ENCODE assay signal across 11 cellular contexts in genomic region chr6:137871299-137871698, GRCh38. TPM values are rescaled to one million over a fixed set of nuclear protein-coding genes. Genes with fewer than 3 reads are reported as not detected.
A peak's percentile ranks its signal among the peaks of the same experiment; 100 is the strongest.
DNase-seq lines count a peak whose midpoint lies in the region; ATAC-seq, FAIRE-seq and TF ChIP-seq lines count a peak whose summit lies in the region.
"Had no signal": no experiment of that assay in that cellular context is flagged by ENCODE, and none has a peak within 500 bp of the region (broad histone marks: within the 10 kb centered on the region; RNA-seq: fewer than 3 reads in every experiment).

No MANE protein-coding gene starts in this region.

- peaks cover 69% of the 10 kb centered on the region for H3K79me2 ChIP-seq in keratinocyte (ENCODE audit: control insufficient read depth, insufficient read depth, low read length)

- H3K9me3 ChIP-seq in keratinocyte (ENCODE audit: control insufficient read depth, low read depth, low read length) (no peaks in the 10 kb centered on the region), subcutaneous abdominal adipose tissue (ENCODE audit: control insufficient read depth in 5 of 5, low read length in 5 of 5) (no peaks in the 10 kb centered on the region)

- H3K27ac ChIP-seq in keratinocyte (ENCODE audit: control insufficient read depth, insufficient read depth, low read length) (peak overlapping the region; percentile 90), subcutaneous abdominal adipose tissue (ENCODE audit: low read depth, low read length) (peak overlapping the region; percentile 94)

- H3K4me3 ChIP-seq in keratinocyte (ENCODE audit: control insufficient read depth in 2 of 3, extremely low read depth in 1 of 3, insufficient read depth in 2 of 3, low read depth in 1 of 3, low read length in 3 of 3) (peak overlapping the region; percentile 76 to 89 (median 84)), subcutaneous abdominal adipose tissue (ENCODE audit: low read depth in 1 of 5, low read length in 5 of 5) (peak overlapping the region; percentile 31 to 99 (median 94))

- peaks cover 66% of the 10 kb centered on the region for H3K36me3 Mint-ChIP-seq in activated CD4-positive, alpha-beta T cell treated with anti-CD3 and anti-CD28 coated beads, Interleukin-2, amount 10 ng/mL, durations not matched to agents 7 days and 5 days (ENCODE audit: low read depth)
- H3K36me3 Mint-ChIP-seq in activated naive CD4-positive, alpha-beta T cell treated with anti-CD3 and anti-CD28 coated beads, Interleukin-2, amount 50 U/mL, for 72 hours, result peaks cover 81 to 92% of the 10 kb centered on the region in 2 donors

- H3K9me3 Mint-ChIP-seq in activated CD4-positive, alpha-beta T cell treated with anti-CD3 and anti-CD28 coated beads, Interleukin-2, amount 10 ng/mL, durations not matched to agents 7 days and 5 days, result no peaks in the 10 kb centered on the region
- no peaks in the 10 kb centered on the region for H3K9me3 Mint-ChIP-seq in activated naive CD4-positive, alpha-beta T cell treated with anti-CD3 and anti-CD28 coated beads, Interleukin-2, amount 50 U/mL, for 72 hours

- TF ChIP-seq CTCF in keratinocyte (optimal IDR thresholded peaks at IDR 0.05 in 1 of 3, IDR thresholded peaks at IDR 0.05 in 1 of 3, conservative IDR thresholded peaks at IDR 0.05 in 1 of 3; ENCODE audit: extremely low read depth in 1 of 3, insufficient read depth in 2 of 3, low read length in 3 of 3), result no peak

- peak overlapping the region; percentile 91 for H3K4me3 Mint-ChIP-seq in activated CD4-positive, alpha-beta T cell treated with anti-CD3 and anti-CD28 coated beads, Interleukin-2, amount 10 ng/mL, durations not matched to agents 7 days and 5 days

- no peaks in the 10 kb centered on the region for H3K9me1 ChIP-seq in keratinocyte (ENCODE audit: control insufficient read depth, extremely low read depth, insufficient read depth, low read length)

- H3K4me2 ChIP-seq in keratinocyte (ENCODE audit: control insufficient read depth, extremely low read depth, insufficient read depth, low read depth, low read length), result peak overlapping the region; percentile 95

- peaks cover 81% of the 10 kb centered on the region for H3K4me1 Mint-ChIP-seq in activated CD4-positive, alpha-beta T cell treated with anti-CD3 and anti-CD28 coated beads, Interleukin-2, amount 10 ng/mL, durations not matched to agents 7 days and 5 days

- dilution Hi-C loops in keratinocyte (cut with MboI; ENCODE audit: extremely low pct_ligation_motif_present, low sequenced_read_pairs), result no loop called here

- no peak for ATAC-seq in activated naive CD4-positive, alpha-beta T cell treated with anti-CD3 and anti-CD28 coated beads, Interleukin-2, amount 50 U/mL, for 72 hours

- H4K20me1 ChIP-seq in keratinocyte (ENCODE audit: control insufficient read depth, extremely low read depth, insufficient read depth, low read length), result peaks cover 3% of the 10 kb centered on the region

- CTCF ChIA-PET in activated CD4-positive, alpha-beta T cell treated with anti-CD3 and anti-CD28 coated beads, Interleukin-2, amount 10 ng/mL, durations not matched to agents 7 days and 5 days (lab: Charles Lee), result interaction anchor here (0.8 to 5.2 kb wide), 23 partner anchors 10 to 174 kb away, joined by 3 to 68 read pairs (median 5); no protein-coding TSS in a partner anchor

- H3K27me3 Mint-ChIP-seq in activated CD4-positive, alpha-beta T cell treated with anti-CD3 and anti-CD28 coated beads, Interleukin-2, amount 10 ng/mL, durations not matched to agents 7 days and 5 days, result no peaks in the 10 kb centered on the region

- peaks cover 25 to 33% of the 10 kb centered on the region in 2 experiments for H3K36me3 ChIP-seq in keratinocyte (ENCODE audit: control insufficient read depth in 2 of 2, extremely low read depth in 1 of 2, insufficient read depth in 2 of 2, low read length in 2 of 2)
- H3K36me3 ChIP-seq in subcutaneous abdominal adipose tissue (ENCODE audit: control insufficient read depth in 5 of 5, insufficient read depth in 5 of 5, low read length in 5 of 5), result peaks cover 15 to 24% (median 22%) of the 10 kb centered on the region in 5 donors

- no peak overlapping the region for H2AFZ ChIP-seq in keratinocyte (ENCODE audit: control insufficient read depth, low read length)

- peak; percentile 22 for DNase-seq in activated CD4-positive, alpha-beta T cell treated with anti-CD3 and anti-CD28 coated beads, Interleukin-2, amount 10 ng/mL, durations not matched to agents 7 days and 5 days
- DNase-seq in activated CD4-positive, alpha-beta T cell treated with anti-CD3 and anti-CD28 coated beads, Interleukin-2, amount 50 U/mL, for 4 hours, result no peak
- DNase-seq in activated naive CD4-positive, alpha-beta T cell treated with anti-CD3 and anti-CD28 coated beads, Interleukin-2, amount 50 U/mL, for 72 hours (ENCODE audit: low spot score in 2 of 2), result no peak
- DNase-seq in keratinocyte (ENCODE audit: low read depth, low spot score), result no peak
- no peak for DNase-seq in cerebellar cortex (ENCODE audit: low spot score)
- DNase-seq in T-helper 9 cell, result no peak
- DNase-seq in NCI-H748 treated with DMSO at 0.1 percent for 48 hours (lab: John Stamatoyannopoulos, UW), result no peak
- DNase-seq: NCI-H526 had no signal

- no peak for FAIRE-seq in keratinocyte (lab: Jason Lieb, UNC)
- FAIRE-seq: A204.1, TTC549 had no signal

- no peaks in the 10 kb centered on the region for H3K27me3 ChIP-seq in keratinocyte (ENCODE audit: control insufficient read depth, extremely low read depth, insufficient read depth, low read length)
- H3K27me3 ChIP-seq in subcutaneous abdominal adipose tissue (ENCODE audit: control insufficient read depth in 5 of 5, insufficient read depth in 4 of 5, low read length in 5 of 5), result no peaks in the 10 kb centered on the region

- H3K9ac ChIP-seq in keratinocyte (ENCODE audit: control insufficient read depth, extremely low read depth, insufficient read depth, low read length) (peak overlapping the region; percentile 96), subcutaneous abdominal adipose tissue (ENCODE audit: low read length in 5 of 5) (peak overlapping the region in 3 of 5 donors; percentile 14 to 33 (median 21))

- H3K4me1 ChIP-seq in keratinocyte (ENCODE audit: control insufficient read depth, extremely low read depth, insufficient read depth, low read length), result peaks cover 49% of the 10 kb centered on the region
- H3K4me1 ChIP-seq in subcutaneous abdominal adipose tissue (ENCODE audit: control insufficient read depth in 5 of 5, insufficient read depth in 5 of 5, low read length in 5 of 5), result peaks cover 3 to 78% (median 68%) of the 10 kb centered on the region in 5 donors

- POLR2A ChIA-PET in activated CD4-positive, alpha-beta T cell treated with anti-CD3 and anti-CD28 coated beads, Interleukin-2, amount 10 ng/mL, durations not matched to agents 7 days and 5 days (lab: Charles Lee), result interaction anchor here (1.2 kb wide), 1 partner anchor 11 kb away, joined by 5 read pairs; no protein-coding TSS in a partner anchor

- peak overlapping the region; percentile 98 for H3K27ac Mint-ChIP-seq in activated CD4-positive, alpha-beta T cell treated with anti-CD3 and anti-CD28 coated beads, Interleukin-2, amount 10 ng/mL, durations not matched to agents 7 days and 5 days
- H3K27ac Mint-ChIP-seq in activated naive CD4-positive, alpha-beta T cell treated with anti-CD3 and anti-CD28 coated beads, Interleukin-2, amount 50 U/mL, for 72 hours, result peak overlapping the region; percentile 90 to 98

RNA-seq across cellular contexts. Expression of gene TNFAIP3, which starts 4.2 kb away (rescaled TPM):
- total RNA-seq in activated CD4-positive, alpha-beta T cell treated with anti-CD3 and anti-CD28 coated beads, Interleukin-2, amount 10 ng/mL, durations not matched to agents 7 days and 5 days, result 10 to 100 TPM; 41.8 to 43.9 TPM
- total RNA-seq in activated naive CD4-positive, alpha-beta T cell treated with anti-CD3 and anti-CD28 coated beads, Interleukin-2, amount 50 U/mL, for 72 hours, result 100 to 1,000 TPM; 217 to 268 TPM
- 73.3 to 141 TPM (median 109 TPM) in 3 replicates for polyA plus RNA-seq in keratinocyte
- polyA plus RNA-seq in keratinocyte (2011; ENCODE audit: low read depth), result 142 TPM
- polyA plus RNA-seq in keratinocyte (2011; cell fraction: cytosol; rRNA removed), result 44.6 and 69.6 TPM in 2 replicates
- 452 and 544 TPM in 2 replicates for polyA plus RNA-seq in keratinocyte (2011; cell fraction: nucleus; rRNA removed)
- 40.8 and 90.7 TPM in 2 replicates for polyA plus RNA-seq in keratinocyte (2012; ENCODE audit: low replicate concordance)
- polyA minus RNA-seq in keratinocyte, result 81.8 to 113 TPM (median 110 TPM) in 3 replicates
- polyA minus RNA-seq in keratinocyte (2011; cell fraction: cytosol; rRNA and poly(A)+ RNA removed), result 42.4 TPM
- polyA minus RNA-seq in keratinocyte (2011; cell fraction: nucleus; rRNA and poly(A)+ RNA removed), result 149 and 322 TPM in 2 replicates

Comparison
In these comparisons a context has a peak if more than half of its experiments do, and no peak if none do; other contexts are left out.
1. RNA of gene TNFAIP3, which starts 4.2 kb away (total RNA-seq): 217 to 268 TPM in activated naive CD4-positive, alpha-beta T cell treated with anti-CD3 and anti-CD28 coated beads, Interleukin-2, amount 50 U/mL, for 72 hours; 41.8 to 43.9 TPM in activated CD4-positive, alpha-beta T cell treated with anti-CD3 and anti-CD28 coated beads, Interleukin-2, amount 10 ng/mL, durations not matched to agents 7 days and 5 days; every median in the first group is over 4 times any median in the second.